ENCODE assay signal across 1 cellular context in the genomic region with DNA sequence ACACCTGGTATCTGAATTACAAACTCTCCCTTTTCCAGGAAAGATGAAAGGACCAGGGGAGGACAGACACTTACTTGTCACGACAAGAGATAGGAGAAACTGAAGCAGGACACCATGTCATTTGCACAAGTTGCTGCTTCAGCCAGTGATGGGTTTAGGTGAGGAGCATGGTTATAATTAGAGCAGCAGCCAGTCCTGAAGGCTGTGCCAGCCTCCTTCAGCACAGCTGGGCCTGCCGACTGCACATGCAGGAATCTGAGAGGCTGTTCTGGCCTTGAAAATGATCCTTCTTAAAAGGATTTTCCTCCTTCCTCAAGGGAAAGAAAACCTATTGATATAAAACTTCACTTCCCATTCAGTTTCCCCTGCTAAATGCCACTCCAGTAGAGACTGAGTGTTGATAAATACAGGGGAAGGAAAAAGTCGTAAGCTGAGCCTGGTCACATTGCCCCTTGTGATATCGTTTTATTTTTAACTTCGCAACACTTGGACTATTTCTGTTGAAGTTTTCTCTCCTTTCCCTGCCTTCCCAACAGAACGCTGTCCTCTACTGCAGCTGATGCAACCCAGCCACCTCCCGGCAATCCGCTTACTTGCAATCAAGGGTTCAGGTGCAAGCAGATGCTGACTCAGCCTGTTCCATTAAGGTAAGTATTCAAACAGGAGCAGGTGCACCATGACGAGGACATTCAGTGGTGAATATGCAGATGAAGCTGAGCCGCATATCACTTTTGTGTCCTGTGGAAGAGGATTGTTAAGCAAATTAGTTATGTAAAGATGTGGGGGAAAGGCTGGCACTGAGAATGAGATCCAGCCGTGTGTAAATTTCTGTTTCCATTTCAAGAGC.
TF ChIP-seq lines count a peak whose summit lies in the region.

A gene with protein sequence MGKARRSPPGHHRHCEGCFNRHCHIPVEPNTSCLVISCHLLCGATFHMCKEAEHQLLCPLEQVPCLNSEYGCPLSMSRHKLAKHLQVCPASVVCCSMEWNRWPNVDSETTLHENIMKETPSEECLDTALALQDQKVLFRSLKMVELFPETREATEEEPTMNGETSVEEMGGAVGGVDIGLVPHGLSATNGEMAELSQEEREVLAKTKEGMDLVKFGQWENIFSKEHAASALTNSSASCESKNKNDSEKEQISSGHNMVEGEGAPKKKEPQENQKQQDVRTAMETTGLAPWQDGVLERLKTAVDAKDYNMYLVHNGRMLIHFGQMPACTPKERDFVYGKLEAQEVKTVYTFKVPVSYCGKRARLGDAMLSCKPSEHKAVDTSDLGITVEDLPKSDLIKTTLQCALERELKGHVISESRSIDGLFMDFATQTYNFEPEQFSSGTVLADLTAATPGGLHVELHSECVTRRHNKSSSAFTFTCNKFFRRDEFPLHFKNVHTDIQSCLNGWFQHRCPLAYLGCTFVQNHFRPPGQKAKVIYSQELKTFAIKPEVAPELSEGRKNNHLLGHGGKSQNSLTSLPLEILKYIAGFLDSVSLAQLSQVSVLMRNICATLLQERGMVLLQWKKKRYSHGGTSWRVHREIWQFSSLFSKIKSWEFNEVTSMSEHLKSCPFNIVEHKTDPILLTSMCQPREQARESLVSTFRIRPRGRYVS (plus strand): TSS at position 524 of the 847 bp plus-strand sequence. CDS start 27,197 bp downstream, outside the sequence.

TF ChIP-seq in liver, 16 proteins besides CTCF, POLR2A, EP300 and RAD21 (continued from another document):
- TF ChIP-seq EGR1 (IDR thresholded peaks at IDR 0.05; ENCODE audit: low read depth in 2 of 2): no peak
- TF ChIP-seq ZBTB33 (IDR thresholded peaks at IDR 0.05): no peak
- no peak for TF ChIP-seq GABPA (IDR thresholded peaks at IDR 0.05 in 1 of 2, conservative IDR thresholded peaks at IDR 0.05 in 1 of 2)
- TF ChIP-seq YY1 (IDR thresholded peaks at IDR 0.05): no peak
- peak; percentile 20 for TF ChIP-seq SP1 (IDR thresholded peaks at IDR 0.05)
- TF ChIP-seq, protein P1, sequence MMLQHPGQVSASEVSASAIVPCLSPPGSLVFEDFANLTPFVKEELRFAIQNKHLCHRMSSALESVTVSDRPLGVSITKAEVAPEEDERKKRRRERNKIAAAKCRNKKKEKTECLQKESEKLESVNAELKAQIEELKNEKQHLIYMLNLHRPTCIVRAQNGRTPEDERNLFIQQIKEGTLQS (IDR thresholded peaks at IDR 0.05): peak; percentile 74
